10 cellular contexts compared by ENCODE assay signal in genomic region chrX:150731795-150732194, GRCh38. TPM values are rescaled to one million over a fixed set of nuclear protein-coding genes. Genes with fewer than 3 reads are reported as not detected.
DNase-seq lines count a peak whose midpoint lies in the region; ATAC-seq and TF ChIP-seq lines count a peak whose summit lies in the region.
"Had no signal": no experiment of that assay in that cellular context is flagged by ENCODE, and none has a peak within 500 bp of the region (broad histone marks: within the 10 kb centered on the region; RNA-seq: fewer than 3 reads in every experiment).

No MANE protein-coding gene starts in this region.

- peaks cover 10 to 13% of the 10 kb centered on the region in 2 donors for H3K36me3 Mint-ChIP-seq in activated T-cell treated with anti-CD3 and anti-CD28 coated beads, Interleukin-2, amount 50 U/mL, for 72 hours (ENCODE audit: insufficient read depth in 2 of 2)

- no peak overlapping the region for H3K4me3 ChIP-seq in upper lobe of right lung
- no peak overlapping the region for H3K4me3 ChIP-seq in adrenal gland
- H3K4me3 ChIP-seq: skin epidermis had no signal

- H3K9me3 ChIP-seq in upper lobe of right lung (no peaks in the 10 kb centered on the region), adrenal gland (replicated peaks in 1 of 3) (no peaks in the 10 kb centered on the region)

- peaks cover 40% of the 10 kb centered on the region for H3K36me3 ChIP-seq in upper lobe of right lung
- H3K36me3 ChIP-seq in adrenal gland (replicated peaks in 1 of 2): no peaks in the 10 kb centered on the region

- intact Hi-C loops in left cardiac atrium (cut with DNase I): no loop called here
- intact Hi-C loops in Right ventricle myocardium superior (cut with DNase I): no loop called here
- intact Hi-C loops in upper lobe of right lung (cut with DNase I): no loop called here
- intact Hi-C loops in adrenal gland (cut with DNase I): no loop called here

- H3K27ac ChIP-seq in upper lobe of right lung: no peak overlapping the region
- H3K27ac ChIP-seq in adrenal gland: no peak overlapping the region

- no peak for TF ChIP-seq POLR2A in adrenal gland (IDR thresholded peaks at IDR 0.05)

- 71 to 95% (median 84%) methylated on average over 3 of the region's 3 CpGs for WGBS in adrenal gland, 4 donors

- H3K27me3 Mint-ChIP-seq in activated T-cell treated with anti-CD3 and anti-CD28 coated beads, Interleukin-2, amount 50 U/mL, for 72 hours (ENCODE audit: low read depth): peaks cover 16% of the 10 kb centered on the region

- peaks cover 19% of the 10 kb centered on the region for H3K4me1 Mint-ChIP-seq in activated T-cell treated with anti-CD3 and anti-CD28 coated beads, Interleukin-2, amount 50 U/mL, for 72 hours (ENCODE audit: low read depth)

- H3K27ac Mint-ChIP-seq in activated T-cell treated with anti-CD3 and anti-CD28 coated beads, Interleukin-2, amount 50 U/mL, for 72 hours: peak overlapping the region; percentile 92

- TF ChIP-seq CTCF in upper lobe of right lung (IDR thresholded peaks at IDR 0.05) (no peak), adrenal gland (IDR thresholded peaks at IDR 0.05) (no peak)

- peak overlapping the region in 1 of 2 donors; percentile 75 for H3K4me3 Mint-ChIP-seq in activated T-cell treated with anti-CD3 and anti-CD28 coated beads, Interleukin-2, amount 50 U/mL, for 72 hours

- H3K4me1 ChIP-seq in upper lobe of right lung (no peaks in the 10 kb centered on the region), adrenal gland (replicated peaks in 1 of 2) (no peaks in the 10 kb centered on the region)

- H3K27me3 ChIP-seq in upper lobe of right lung: no peaks in the 10 kb centered on the region
- peaks cover 3% of the 10 kb centered on the region for H3K27me3 ChIP-seq in adrenal gland

- DNase-seq in left cardiac atrium (peak; percentile 43), Right ventricle myocardium superior (no peak), kidney glomerular epithelial cell (lab: John Stamatoyannopoulos, UW) (peak; percentile 36), upper lobe of right lung (no peak), D341Med (ENCODE audit: low spot score) (no peak), adrenal gland (no peak)
- peak; percentile 63 to 72 for DNase-seq in activated T-cell treated with anti-CD3 and anti-CD28 coated beads, Interleukin-2, amount 50 U/mL, for 72 hours
- DNase-seq: aorta had no signal

- H3K9me3 Mint-ChIP-seq in activated T-cell treated with anti-CD3 and anti-CD28 coated beads, Interleukin-2, amount 50 U/mL, for 72 hours: no peaks in the 10 kb centered on the region

- peak in 1 of 2 donors; percentile 69 for ATAC-seq in left cardiac atrium
- ATAC-seq in Right ventricle myocardium superior (ENCODE audit: poor library complexity): no peak
- peak; percentile 96 to 98 for ATAC-seq in activated T-cell treated with anti-CD3 and anti-CD28 coated beads, Interleukin-2, amount 50 U/mL, for 72 hours (replicated peaks in 1 of 2)
- peak; percentile 47 for ATAC-seq in upper lobe of right lung
- ATAC-seq in GM18517 (IDR thresholded peaks at IDR 0.05; ENCODE audit: unreplicated experiment): no peak

RNA-seq across cellular contexts. Expression of gene MTMR1, which starts 38.6 kb away (rescaled TPM):
- total RNA-seq in left cardiac atrium: 10 to 100 TPM; 19.2 to 22.4 TPM
- total RNA-seq in Right ventricle myocardium superior: 17.9 TPM
- 10 to 100 TPM; 35.1 to 35.6 TPM for total RNA-seq in activated T-cell treated with anti-CD3 and anti-CD28 coated beads, Interleukin-2, amount 50 U/mL, for 72 hours
- 27.3 TPM for total RNA-seq in upper lobe of right lung
- total RNA-seq in adrenal gland: 10 to 100 TPM in 7 of 8 donors, 1 to 10 TPM in 1; 9.2 to 19.8 (median 14.0) TPM
- 10 to 100 TPM; 10.0 to 19.5 (median 11.7) TPM for polyA plus RNA-seq in adrenal gland

Comparison
In these comparisons a context has a peak if more than half of its experiments do, and no peak if none do; other contexts are left out.
1. DNase-seq: peak in left cardiac atrium (single experiment), activated T-cell treated with anti-CD3 and anti-CD28 coated beads, Interleukin-2, amount 50 U/mL, for 72 hours (2 of 2) and kidney glomerular epithelial cell (single experiment); none in Right ventricle myocardium superior (single experiment), upper lobe of right lung (single experiment), D341Med (single experiment) and adrenal gland (0 of 7).
2. ATAC-seq: peak in activated T-cell treated with anti-CD3 and anti-CD28 coated beads, Interleukin-2, amount 50 U/mL, for 72 hours (2 of 2) and upper lobe of right lung (single experiment); none in Right ventricle myocardium superior (single experiment) and GM18517 (single experiment).